ENCODE assay signal across 8 cellular contexts in genomic region chr17:27654654-27655524, GRCh38. TPM values are rescaled to one million over a fixed set of nuclear protein-coding genes. Genes with fewer than 3 reads are reported as not detected.
A peak's percentile ranks its signal among the peaks of the same experiment; 100 is the strongest.
DNase-seq lines count a peak whose midpoint lies in the region; ATAC-seq and TF ChIP-seq lines count a peak whose summit lies in the region.

No MANE protein-coding gene starts in this region.

- H3K36me3 ChIP-seq in Caco-2 (ENCODE audit: control insufficient read depth, insufficient read depth, low read length) (no peaks in the 10 kb centered on the region), uterus (no peaks in the 10 kb centered on the region)

- intact Hi-C loops in Caco-2 (cut with micrococcal nuclease; ENCODE audit: unreplicated experiment) (loop anchor here (1.0 to 5.0 kb wide), 3 partner anchors 101 to 225 kb away; no protein-coding TSS in a partner anchor), posterior cingulate gyrus (cut with DNase I) (loop anchor here (2.0 to 5.0 kb wide), 4 partner anchors 106 to 418 kb away; no protein-coding TSS in a partner anchor), uterus (cut with DNase I; ENCODE audit: low total_unique reads) (no loop called here)

- H3K4me3 Mint-ChIP-seq in Caco-2 (ENCODE audit: unreplicated experiment): no peak overlapping the region

- peak; percentile 97 to 98 for DNase-seq in Caco-2
- DNase-seq in SIG-M5 treated with dmso at 0.1 percent for 504 hours (lab: John Stamatoyannopoulos, UW; ENCODE audit: unreplicated experiment): peak; percentile 92
- DNase-seq in activated gamma-delta T cell (lab: John Stamatoyannopoulos, UW): peak; percentile 17
- DNase-seq in globus pallidus (ENCODE audit: low spot score): peak; percentile 58
- DNase-seq in posterior cingulate gyrus: peak; percentile 50 to 95 (median 78)
- peak; percentile 61 to 71 for DNase-seq in uterus

- no peaks in the 10 kb centered on the region for H3K36me3 Mint-ChIP-seq in Caco-2 (ENCODE audit: insufficient read depth, unreplicated experiment)

- BruUV-seq in Caco-2 (replicated peaks; lab: Mats Ljungman, UMichigan): no TSS peak

- no peaks in the 10 kb centered on the region for H3K9me3 Mint-ChIP-seq in Caco-2 (ENCODE audit: unreplicated experiment)

- no peak overlapping the region for H3K27ac ChIP-seq in uterus

- H3K27me3 Mint-ChIP-seq in Caco-2 (ENCODE audit: insufficient read depth, unreplicated experiment): peaks cover 3% of the 10 kb centered on the region

- POLR2A ChIA-PET in Caco-2 (lab: Charles Lee): interaction anchor here (0.7 kb wide), 1 partner anchor 225 kb away, joined by 4 read pairs; no protein-coding TSS in a partner anchor

- peaks cover 8% of the 10 kb centered on the region for H3K4me1 Mint-ChIP-seq in Caco-2 (ENCODE audit: low read depth, unreplicated experiment)

- peak; percentile 57 for ATAC-seq in GM21526 (IDR thresholded peaks at IDR 0.05; ENCODE audit: low FRiP score, unreplicated experiment)

- H3K27me3 ChIP-seq in Caco-2 (replicated peaks; ENCODE audit: control insufficient read depth, insufficient read depth, low read length): no peaks in the 10 kb centered on the region
- no peaks in the 10 kb centered on the region for H3K27me3 ChIP-seq in uterus

- CTCF ChIA-PET in Caco-2 (lab: Charles Lee): interaction anchor here (0.5 to 4.8 kb wide), 38 partner anchors 9 to 597 kb away, joined by 3 to 167 read pairs (median 4); partner anchors contain the start of gene LYRM9

- TF ChIP-seq POLR2A in uterus (IDR thresholded peaks at IDR 0.05): no peak

- H3K4me3 ChIP-seq in Caco-2 (ENCODE audit: low read depth, low read length) (no peak overlapping the region), uterus (no peak overlapping the region)

- peak; percentile 99 to 100 for TF ChIP-seq CTCF in Caco-2 (IDR thresholded peaks at IDR 0.05; ENCODE audit: insufficient read depth in 1 of 2, low read depth in 1 of 2, low read length in 1 of 2, severe bottlenecking in 1 of 2, unreplicated experiment in 1 of 2)
- peak; percentile 98 for TF ChIP-seq CTCF in LNCAP (IDR thresholded peaks at IDR 0.05)
- peak; percentile 65 to 81 (median 67) for TF ChIP-seq CTCF in uterus (IDR thresholded peaks at IDR 0.05)

- H3K4me1 ChIP-seq in Caco-2: no peaks in the 10 kb centered on the region
- H3K4me1 ChIP-seq in uterus: no peaks in the 10 kb centered on the region

- H3K27ac Mint-ChIP-seq in Caco-2 (ENCODE audit: unreplicated experiment): no peak overlapping the region

- H3K9me3 ChIP-seq in Caco-2 (no peaks in the 10 kb centered on the region), uterus (no peaks in the 10 kb centered on the region)

RNA-seq across cellular contexts. Expression of gene LGALS9, which starts 23.9 kb away (rescaled TPM):
- 2.8 and 3.0 TPM in 2 replicates for total RNA-seq in Caco-2 (2022)
- 10 to 100 TPM in 3 of 4 donors, not detected in 1; 14.4 to 31.8 (median 15.2) TPM for total RNA-seq in uterus

Comparison
In these comparisons a context has a peak if more than half of its experiments do, and no peak if none do; other contexts are left out.
1. DNase-seq: peak in every context shown above with its lines; median percentile 98 in Caco-2; 92 in SIG-M5 treated with dmso at 0.1 percent for 504 hours; 78 in posterior cingulate gyrus; 66 in uterus; 58 in globus pallidus; 17 in activated gamma-delta T cell.